In the genomic region with DNA sequence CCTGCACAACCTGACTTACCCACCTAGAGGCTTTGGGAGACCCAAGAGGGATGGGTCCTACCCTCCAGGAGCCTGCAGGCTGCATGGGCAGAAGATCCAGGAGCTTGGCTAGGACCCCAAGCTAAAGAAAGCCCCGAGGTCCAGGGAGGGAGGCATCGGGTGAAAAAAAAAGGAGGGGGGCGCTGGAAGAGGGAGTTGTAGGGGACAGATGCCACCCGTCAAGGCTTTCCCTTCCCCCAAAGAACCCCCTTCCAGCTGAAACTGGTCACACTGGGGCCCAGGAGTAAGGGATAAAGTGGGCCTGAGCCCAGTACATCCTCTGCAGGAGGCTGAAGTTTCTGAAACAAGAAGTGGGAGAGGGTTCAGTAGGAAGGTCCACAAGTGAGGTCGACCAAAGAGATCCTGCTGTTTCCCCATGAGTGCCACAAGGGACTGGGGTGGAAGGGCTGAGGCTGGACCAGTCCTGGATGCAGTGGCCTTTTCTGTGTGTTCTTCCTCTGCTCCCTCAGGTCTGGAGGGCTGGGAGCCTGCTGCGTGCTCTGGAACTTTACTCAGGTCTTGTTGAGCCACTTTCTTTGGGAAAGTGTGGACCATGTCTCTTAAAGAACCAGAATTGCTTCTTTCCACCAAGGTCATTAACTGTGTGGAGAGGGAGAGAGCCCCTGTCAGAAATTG, we compare ENCODE assay signal across 9 cellular contexts. TPM values are rescaled to one million over a fixed set of nuclear protein-coding genes. Genes with fewer than 3 reads are reported as not detected.
DNase-seq lines count a peak whose midpoint lies in the region; ATAC-seq lines count a peak whose summit lies in the region.
"Had no signal": no experiment of that assay in that cellular context is flagged by ENCODE, and none has a peak within 500 bp of the region (broad histone marks: within the 10 kb centered on the region; RNA-seq: fewer than 3 reads in every experiment).

No MANE protein-coding gene starts in this region.

- DNase-seq in DMS 273 (lab: John Stamatoyannopoulos, UW; ENCODE audit: unreplicated experiment) (peak; percentile 42), DMS 273 treated with DMSO at 0.1 percent for 48 hours (lab: John Stamatoyannopoulos, UW) (no peak), G401 (ENCODE audit: low spot score) (no peak)
- no peak for DNase-seq in activated CD4-positive, alpha-beta memory T cell treated with anti-CD3 and anti-CD28 coated beads for 36 hours
- no peak for DNase-seq in stimulated activated effector memory CD8-positive, alpha-beta T cell treated with anti-CD3 and anti-CD28 coated beads, Interleukin-12 subunit alpha, Interleukin-12 subunit beta, amount 100 ng/mL, for 72 hours (ENCODE audit: low spot score in 2 of 2)

- no peaks in the 10 kb centered on the region for H3K4me1 ChIP-seq in iPS-18a (ENCODE audit: control insufficient read depth, low read depth, low read length)

- ATAC-seq in stimulated activated effector memory CD8-positive, alpha-beta T cell treated with anti-CD3 and anti-CD28 coated beads, Interleukin-12 subunit alpha, Interleukin-12 subunit beta, amount 100 ng/mL, for 72 hours: no peak
- no peak for ATAC-seq in HG02642 (IDR thresholded peaks at IDR 0.05; ENCODE audit: poor library complexity, unreplicated experiment)
- ATAC-seq in HG02870 (IDR thresholded peaks at IDR 0.05; ENCODE audit: unreplicated experiment): no peak

- in situ Hi-C loops in G401 (cut with HindIII; ENCODE audit: low sequenced_read_pairs): no loop called here

- CTCF ChIA-PET in activated CD4-positive, alpha-beta memory T cell treated with anti-CD3 and anti-CD28 coated beads for 36 hours (lab: Charles Lee): interaction anchor here (0.8 to 10.8 kb wide), 11 partner anchors 15 to 171 kb away, joined by 3 to 350 read pairs (median 13); a partner anchor contains a TSS

- no peaks in the 10 kb centered on the region for H3K9me3 Mint-ChIP-seq in activated CD4-positive, alpha-beta memory T cell treated with anti-CD3 and anti-CD28 coated beads for 36 hours
- no peaks in the 10 kb centered on the region for H3K9me3 Mint-ChIP-seq in stimulated activated effector memory CD8-positive, alpha-beta T cell treated with anti-CD3 and anti-CD28 coated beads, Interleukin-12 subunit alpha, Interleukin-12 subunit beta, amount 100 ng/mL, for 72 hours

- H3K4me3 ChIP-seq in iPS-18a (ENCODE audit: low read length): peak overlapping the region; percentile 47

- POLR2A ChIA-PET in activated CD4-positive, alpha-beta memory T cell treated with anti-CD3 and anti-CD28 coated beads for 36 hours (lab: Charles Lee): interaction anchor here (0.6 to 3.5 kb wide), 9 partner anchors 13 to 234 kb away, joined by 3 to 24 read pairs (median 7); a partner anchor contains a TSS

- peak overlapping the region; percentile 86 for H3K4me3 Mint-ChIP-seq in activated CD4-positive, alpha-beta memory T cell treated with anti-CD3 and anti-CD28 coated beads for 36 hours
- peak overlapping the region; percentile 76 for H3K4me3 Mint-ChIP-seq in stimulated activated effector memory CD8-positive, alpha-beta T cell treated with anti-CD3 and anti-CD28 coated beads, Interleukin-12 subunit alpha, Interleukin-12 subunit beta, amount 100 ng/mL, for 72 hours

- H3K27me3 Mint-ChIP-seq in activated CD4-positive, alpha-beta memory T cell treated with anti-CD3 and anti-CD28 coated beads for 36 hours: no peaks in the 10 kb centered on the region

- peaks cover 28% of the 10 kb centered on the region for H3K4me1 Mint-ChIP-seq in activated CD4-positive, alpha-beta memory T cell treated with anti-CD3 and anti-CD28 coated beads for 36 hours (ENCODE audit: low read depth)
- peaks cover 23% of the 10 kb centered on the region for H3K4me1 Mint-ChIP-seq in stimulated activated effector memory CD8-positive, alpha-beta T cell treated with anti-CD3 and anti-CD28 coated beads, Interleukin-12 subunit alpha, Interleukin-12 subunit beta, amount 100 ng/mL, for 72 hours

- no peak overlapping the region for H3K27ac ChIP-seq in iPS-18a (ENCODE audit: low read length)

- H3K9ac ChIP-seq in iPS-18a (ENCODE audit: low read length): no peak overlapping the region

- H3K9me3 ChIP-seq in iPS-18a (ENCODE audit: control insufficient read depth, low read depth, low read length): no peaks in the 10 kb centered on the region

- intact Hi-C loops in activated CD4-positive, alpha-beta memory T cell treated with anti-CD3 and anti-CD28 coated beads for 36 hours (cut with micrococcal nuclease): loop anchor here (1.0 kb wide), 2 partner anchors 37 to 60 kb away; no protein-coding TSS in a partner anchor

- no peaks in the 10 kb centered on the region for H3K36me3 ChIP-seq in iPS-18a (ENCODE audit: control insufficient read depth, low read depth, low read length)

- H3K27me3 ChIP-seq in iPS-18a (ENCODE audit: control insufficient read depth, insufficient read depth, low read length): peaks cover 39% of the 10 kb centered on the region

- H3K36me3 Mint-ChIP-seq in activated CD4-positive, alpha-beta memory T cell treated with anti-CD3 and anti-CD28 coated beads for 36 hours: peaks cover 10% of the 10 kb centered on the region
- H3K36me3 Mint-ChIP-seq in stimulated activated effector memory CD8-positive, alpha-beta T cell treated with anti-CD3 and anti-CD28 coated beads, Interleukin-12 subunit alpha, Interleukin-12 subunit beta, amount 100 ng/mL, for 72 hours: peaks cover 4% of the 10 kb centered on the region

- peak overlapping the region; percentile 87 for H3K27ac Mint-ChIP-seq in activated CD4-positive, alpha-beta memory T cell treated with anti-CD3 and anti-CD28 coated beads for 36 hours
- peak overlapping the region; percentile 89 for H3K27ac Mint-ChIP-seq in stimulated activated effector memory CD8-positive, alpha-beta T cell treated with anti-CD3 and anti-CD28 coated beads, Interleukin-12 subunit alpha, Interleukin-12 subunit beta, amount 100 ng/mL, for 72 hours

RNA-seq across cellular contexts. Expression of a gene that starts 14.2 kb away (rescaled TPM):
- total RNA-seq in activated CD4-positive, alpha-beta memory T cell treated with anti-CD3 and anti-CD28 coated beads for 36 hours: 100 to 1,000 TPM; 155 to 163 TPM
- 17.0 and 40.9 TPM in 2 replicates for total RNA-seq in G401 (2014; rRNA removed; shearing (Covaris generic))

RNA-seq across cellular contexts. Expression of a gene that starts 26.4 kb away (rescaled TPM):
- 10 to 100 TPM; 25.0 to 25.9 TPM for total RNA-seq in activated CD4-positive, alpha-beta memory T cell treated with anti-CD3 and anti-CD28 coated beads for 36 hours
- total RNA-seq in G401 (2014; rRNA removed; shearing (Covaris generic)): 0.34 TPM in 1 of 2 replicates, not detected in the other
- total RNA-seq: A172 had no signal

RNA-seq across cellular contexts. Expression of a gene that starts 53.7 kb away (rescaled TPM):
- 1 to 10 TPM; 1.6 to 3.0 TPM for total RNA-seq in activated CD4-positive, alpha-beta memory T cell treated with anti-CD3 and anti-CD28 coated beads for 36 hours
- 3.8 and 4.9 TPM in 2 replicates for total RNA-seq in G401 (2014; rRNA removed; shearing (Covaris generic))

Comparison
In these comparisons a context has a peak if more than half of its experiments do, and no peak if none do; other contexts are left out.
1. RNA of a gene that starts 26.4 kb away (total RNA-seq): 25.0 to 25.9 TPM in activated CD4-positive, alpha-beta memory T cell treated with anti-CD3 and anti-CD28 coated beads for 36 hours; 0.34 TPM in G401; every median in the first group is over 10 times any median in the second.